Comparison of ENCODE assay signal across 25 cellular contexts in the genomic region with DNA sequence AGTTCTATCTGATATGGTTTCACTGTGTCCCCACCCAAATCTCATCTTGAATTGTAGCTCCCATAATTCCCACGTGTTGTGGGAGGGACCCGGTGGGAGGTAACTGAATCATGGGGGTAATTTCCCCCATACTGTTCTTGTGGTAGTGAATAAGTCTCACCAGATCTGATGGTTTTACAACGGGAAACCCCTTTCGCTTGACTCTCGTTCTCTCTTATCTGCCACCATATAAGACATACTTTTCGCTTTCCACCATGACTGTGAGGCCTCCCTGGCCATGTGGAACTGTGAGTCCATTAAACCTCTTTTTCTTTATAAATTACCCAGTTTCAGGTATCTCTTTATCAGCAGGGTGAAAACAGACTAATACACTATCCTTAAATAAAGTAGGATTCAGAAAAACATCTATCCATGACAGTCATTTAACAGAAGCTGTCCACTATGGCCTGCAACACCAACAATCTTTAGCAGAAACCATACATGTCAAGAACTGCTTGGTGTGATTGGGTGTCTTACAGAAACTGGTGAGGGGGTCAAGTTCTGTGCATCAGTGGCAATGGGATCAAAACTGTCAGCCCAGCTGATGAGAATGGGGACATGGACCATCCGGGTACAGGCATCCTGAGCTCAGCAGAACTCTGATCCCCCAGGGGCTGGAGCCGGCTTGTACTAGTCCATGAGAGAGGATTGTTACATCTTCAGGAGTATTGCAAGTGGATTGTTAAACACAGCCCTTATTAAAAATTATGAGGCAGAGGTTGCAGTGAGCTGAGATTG. TPM values are rescaled to one million over a fixed set of nuclear protein-coding genes. Genes with fewer than 3 reads are reported as not detected.
DNase-seq lines count a peak whose midpoint lies in the region; ATAC-seq and TF ChIP-seq lines count a peak whose summit lies in the region.
"Had no signal": no experiment of that assay in that cellular context is flagged by ENCODE, and none has a peak within 500 bp of the region (broad histone marks: within the 10 kb centered on the region; RNA-seq: fewer than 3 reads in every experiment).

No MANE protein-coding gene starts in this region.

- POLR2A ChIA-PET in CD4-positive, alpha-beta T cell (lab: Charles Lee), result interaction anchor here (0.6 to 2.8 kb wide), 5 partner anchors 12 to 84 kb away, joined by 3 to 8 read pairs (median 4); partner anchors contain the start of gene SCML4
- POLR2A ChIA-PET in naive thymus-derived CD8-positive, alpha-beta T cell (lab: Charles Lee), result interaction anchor here (0.8 kb wide), 1 partner anchor 22 kb away, joined by 3 read pairs; no protein-coding TSS in a partner anchor

- TF ChIP-seq CTCF in CD4-positive, alpha-beta T cell (IDR thresholded peaks at IDR 0.05), result no peak
- no peak for TF ChIP-seq CTCF in right lobe of liver (IDR thresholded peaks at IDR 0.05)

- H3K4me3 ChIP-seq in right lobe of liver, result no peak overlapping the region
- H3K4me3 ChIP-seq: BLaER1 had no signal

- H3K4me3 Mint-ChIP-seq in activated T-cell treated with anti-CD3 and anti-CD28 coated beads, Interleukin-2, amount 50 U/mL, for 4 hours, result no peak overlapping the region
- no peak overlapping the region for H3K4me3 Mint-ChIP-seq in CD4-positive, alpha-beta T cell
- H3K4me3 Mint-ChIP-seq in activated naive CD8-positive, alpha-beta T cell treated with anti-CD3 and anti-CD28 coated beads, Interleukin-2, amount 50 U/mL, for 24 hours, result no peak overlapping the region
- no peak overlapping the region for H3K4me3 Mint-ChIP-seq in naive thymus-derived CD8-positive, alpha-beta T cell
- H3K4me3 Mint-ChIP-seq: CD4-positive, CD25-positive, alpha-beta regulatory T cell had no signal

- TF ChIP-seq POLR2A in right lobe of liver (IDR thresholded peaks at IDR 0.05), result no peak

- H3K4me1 ChIP-seq in right lobe of liver, result no peaks in the 10 kb centered on the region
- H3K4me1 ChIP-seq: BLaER1 had no signal

- no peaks in the 10 kb centered on the region for H3K9me3 ChIP-seq in CD4-positive, alpha-beta T cell (ENCODE audit: control insufficient read depth, low read length)
- H3K9me3 ChIP-seq in right lobe of liver, result no peaks in the 10 kb centered on the region
- H3K9me3 ChIP-seq: BLaER1 had no signal

- peaks cover 27% of the 10 kb centered on the region for H3K36me3 Mint-ChIP-seq in activated T-cell treated with anti-CD3 and anti-CD28 coated beads, Interleukin-2, amount 50 U/mL, for 4 hours (ENCODE audit: insufficient read depth)
- H3K36me3 Mint-ChIP-seq in CD4-positive, alpha-beta T cell (ENCODE audit: low read depth), result peaks cover 64% of the 10 kb centered on the region
- H3K36me3 Mint-ChIP-seq in activated naive CD8-positive, alpha-beta T cell treated with anti-CD3 and anti-CD28 coated beads, Interleukin-2, amount 50 U/mL, for 24 hours (ENCODE audit: low read depth), result peaks cover 24% of the 10 kb centered on the region
- H3K36me3 Mint-ChIP-seq in naive thymus-derived CD8-positive, alpha-beta T cell, result peaks cover 13 to 62% (median 41%) of the 10 kb centered on the region in 3 donors

- no peaks in the 10 kb centered on the region for H3K27me3 Mint-ChIP-seq in activated T-cell treated with anti-CD3 and anti-CD28 coated beads, Interleukin-2, amount 50 U/mL, for 4 hours (ENCODE audit: low read depth)
- no peaks in the 10 kb centered on the region for H3K27me3 Mint-ChIP-seq in CD4-positive, alpha-beta T cell
- no peaks in the 10 kb centered on the region for H3K27me3 Mint-ChIP-seq in activated naive CD8-positive, alpha-beta T cell treated with anti-CD3 and anti-CD28 coated beads, Interleukin-2, amount 50 U/mL, for 24 hours
- H3K27me3 Mint-ChIP-seq in naive thymus-derived CD8-positive, alpha-beta T cell, result no peaks in the 10 kb centered on the region
- H3K27me3 Mint-ChIP-seq: IgD-negative memory B cell had no signal

- H3K27ac Mint-ChIP-seq in CD4-positive, alpha-beta T cell, result peak overlapping the region; percentile 9
- peak overlapping the region; percentile 15 for H3K27ac Mint-ChIP-seq in activated naive CD8-positive, alpha-beta T cell treated with anti-CD3 and anti-CD28 coated beads, Interleukin-2, amount 50 U/mL, for 24 hours
- H3K27ac Mint-ChIP-seq in naive thymus-derived CD8-positive, alpha-beta T cell, result peak overlapping the region in 6 of 10 donors; percentile 6 to 76 (median 54)
- H3K27ac Mint-ChIP-seq: IgD-negative memory B cell had no signal

- no peaks in the 10 kb centered on the region for H3K36me3 ChIP-seq in right lobe of liver
- H3K36me3 ChIP-seq: BLaER1 had no signal

- H3K27ac ChIP-seq in CD4-positive, alpha-beta T cell (ENCODE audit: low read depth, low read length), result no peak overlapping the region
- H3K27ac ChIP-seq in right lobe of liver, result no peak overlapping the region
- H3K27ac ChIP-seq: BLaER1, HL-60 had no signal

- DNase-seq in activated T-cell treated with anti-CD3 and anti-CD28 coated beads, Interleukin-2, amount 50 U/mL, for 4 hours, result no peak
- no peak for DNase-seq in activated T-cell treated with anti-CD3 and anti-CD28 coated beads for 4 hours
- DNase-seq in CD4-positive, alpha-beta T cell, result no peak
- no peak for DNase-seq in activated naive CD8-positive, alpha-beta T cell treated with anti-CD3 and anti-CD28 coated beads, Interleukin-2, amount 50 U/mL, for 24 hours
- DNase-seq in naive thymus-derived CD8-positive, alpha-beta T cell, result no peak
- no peak for DNase-seq in right lobe of liver
- no peak for DNase-seq in sciatic nerve (ENCODE audit: low spot score)
- DNase-seq: CD4-positive, CD25-positive, alpha-beta regulatory T cell; NCI-H1048; NCI-H1417; NCI-H187; NCI-H2081 treated with DMSO at 0.1 percent for 48 hours; NCI-H2171; NCI-H226; NCI-H510A; NCI-H69; Right ventricle myocardium superior; RPMI8226 had no signal

- 90% methylated on average over 4 of the region's 8 CpGs for WGBS in right lobe of liver (ENCODE audit: insufficient coverage, low coverage, low lambda C conversion rate, missing lambda C conversion rate)

- no peaks in the 10 kb centered on the region for H3K9me3 Mint-ChIP-seq in activated T-cell treated with anti-CD3 and anti-CD28 coated beads, Interleukin-2, amount 50 U/mL, for 4 hours
- no peaks in the 10 kb centered on the region for H3K9me3 Mint-ChIP-seq in CD4-positive, alpha-beta T cell
- H3K9me3 Mint-ChIP-seq in activated naive CD8-positive, alpha-beta T cell treated with anti-CD3 and anti-CD28 coated beads, Interleukin-2, amount 50 U/mL, for 24 hours, result peaks cover 11% of the 10 kb centered on the region
- peaks cover 0 to 9% (median 0%) of the 10 kb centered on the region in 9 donors for H3K9me3 Mint-ChIP-seq in naive thymus-derived CD8-positive, alpha-beta T cell

- peaks cover 21% of the 10 kb centered on the region for H3K4me1 Mint-ChIP-seq in activated T-cell treated with anti-CD3 and anti-CD28 coated beads, Interleukin-2, amount 50 U/mL, for 4 hours (ENCODE audit: low read depth)
- peaks cover 22% of the 10 kb centered on the region for H3K4me1 Mint-ChIP-seq in CD4-positive, alpha-beta T cell (ENCODE audit: low read depth)
- H3K4me1 Mint-ChIP-seq in activated naive CD8-positive, alpha-beta T cell treated with anti-CD3 and anti-CD28 coated beads, Interleukin-2, amount 50 U/mL, for 24 hours, result peaks cover 16% of the 10 kb centered on the region
- H3K4me1 Mint-ChIP-seq in naive thymus-derived CD8-positive, alpha-beta T cell, result peaks cover 6 to 51% (median 27%) of the 10 kb centered on the region in 4 donors

- CTCF ChIA-PET in CD4-positive, alpha-beta T cell (lab: Charles Lee), result interaction anchor here (0.6 kb wide), 1 partner anchor 319 kb away, joined by 3 read pairs; no protein-coding TSS in a partner anchor

- peak; percentile 58 to 60 for ATAC-seq in activated T-cell treated with anti-CD3 and anti-CD28 coated beads, Interleukin-2, amount 50 U/mL, for 4 hours
- ATAC-seq in CD4-positive, alpha-beta T cell (ENCODE audit: poor library complexity), result no peak
- peak; percentile 54 for ATAC-seq in activated naive CD8-positive, alpha-beta T cell treated with anti-CD3 and anti-CD28 coated beads, Interleukin-2, amount 50 U/mL, for 24 hours
- no peak for ATAC-seq in naive thymus-derived CD8-positive, alpha-beta T cell
- ATAC-seq in right lobe of liver, result no peak
- ATAC-seq in sciatic nerve, result no peak
- ATAC-seq: HCT116 had no signal

- intact Hi-C loops in CD4-positive, alpha-beta T cell (cut with DNase I, micrococcal nuclease), result no loop called here
- intact Hi-C loops in right lobe of liver (cut with DNase I), result no loop called here
- intact Hi-C loops in sciatic nerve (cut with DNase I), result no loop called here

- H3K27me3 ChIP-seq in CD4-positive, alpha-beta T cell (ENCODE audit: control insufficient read depth, insufficient read depth, low read length), result no peaks in the 10 kb centered on the region
- no peaks in the 10 kb centered on the region for H3K27me3 ChIP-seq in right lobe of liver
- H3K27me3 ChIP-seq: BLaER1 had no signal

RNA-seq across cellular contexts. Expression of gene SCML4, which starts 59.2 kb away (rescaled TPM):
- 1 to 10 TPM; 2.1 to 2.2 (median 2.2) TPM for total RNA-seq in activated T-cell treated with anti-CD3 and anti-CD28 coated beads, Interleukin-2, amount 50 U/mL, for 4 hours
- total RNA-seq in CD4-positive, alpha-beta T cell, result 10 to 100 TPM; 44.1 to 47.8 TPM
- 10 to 100 TPM; 80.9 to 81.5 TPM for total RNA-seq in naive thymus-derived CD8-positive, alpha-beta T cell
- polyA plus RNA-seq in naive thymus-derived CD8-positive, alpha-beta T cell, result 100 to 1,000 TPM in 1 of 3 donors, 10 to 100 TPM in 2; 56.4 to 119 (median 68.6) TPM
- total RNA-seq in right lobe of liver (1 to 10 TPM; 1.0 to 4.9 (median 1.5) TPM), sciatic nerve (0.80 TPM)
- total RNA-seq: Daoy, H4 had no signal
- polyA plus RNA-seq: AG04450 had no signal

Comparison
In these comparisons a context has a peak if more than half of its experiments do, and no peak if none do; other contexts are left out.
1. ATAC-seq: peak in activated T-cell treated with anti-CD3 and anti-CD28 coated beads, Interleukin-2, amount 50 U/mL, for 4 hours (2 of 2) and activated naive CD8-positive, alpha-beta T cell treated with anti-CD3 and anti-CD28 coated beads, Interleukin-2, amount 50 U/mL, for 24 hours (single experiment); none in CD4-positive, alpha-beta T cell (single experiment), naive thymus-derived CD8-positive, alpha-beta T cell (0 of 2), right lobe of liver (0 of 4) and sciatic nerve (single experiment).
2. RNA of gene SCML4, which starts 59.2 kb away (total RNA-seq): 80.9 to 81.5 TPM in naive thymus-derived CD8-positive, alpha-beta T cell and 44.1 to 47.8 TPM in CD4-positive, alpha-beta T cell; 2.1 to 2.2 TPM in activated T-cell treated with anti-CD3 and anti-CD28 coated beads, Interleukin-2, amount 50 U/mL, for 4 hours, 1.0 to 4.9 TPM in right lobe of liver and 0.80 TPM in sciatic nerve (single experiment); every median in the first group is over 4 times any median in the second.
3. Peak in every context shown above with its lines, with median percentiles within 50 percentile points of each other: H3K27ac Mint-ChIP-seq.